ENCODE assay signal across 21 cellular contexts in the genomic region with DNA sequence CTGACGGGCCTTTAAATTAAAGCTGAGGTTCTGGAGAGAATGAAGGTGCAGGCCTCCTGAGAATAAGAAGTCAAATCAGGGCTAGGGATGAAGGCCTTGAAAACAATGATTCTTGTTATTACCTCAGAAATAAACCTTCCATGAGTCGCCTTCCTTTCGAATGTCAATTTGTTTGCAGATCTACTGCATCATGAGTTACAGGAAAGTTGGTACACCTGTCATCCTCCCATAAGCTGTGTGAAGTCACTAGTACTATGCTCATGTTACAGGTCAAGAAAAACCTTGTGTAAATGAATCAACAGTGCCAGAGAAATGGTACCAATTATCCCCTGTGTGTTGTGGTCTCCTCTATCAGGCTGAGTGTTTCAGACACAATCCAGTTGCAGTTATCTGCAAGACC.
"Had no signal": no experiment of that assay in that cellular context is flagged by ENCODE, and none has a peak within 500 bp of the region (broad histone marks: within the 10 kb centered on the region; RNA-seq: fewer than 3 reads in every experiment).

No MANE protein-coding gene starts in this region.

- H3K27me3 ChIP-seq: brain microvascular endothelial cell, tibial nerve had no signal

- H3K27me3 Mint-ChIP-seq: dendritic cell treated with granulocyte-macrophage colony-stimulating factor and Interleukin-4, amounts not matched to agents 40 ng/mL and 50 ng/mL, for 4 days had no signal

- H3K4me1 ChIP-seq: heart left ventricle had no signal

- H3K4me3 Mint-ChIP-seq: activated naive CD8-positive, alpha-beta T cell treated with anti-CD3 and anti-CD28 coated beads for 36 hours; activated T-helper 1 cell treated with anti-CD3 and anti-CD28 coated beads, Interleukin-12 subunit alpha, Interleukin-12 subunit beta, Interleukin-2, Interleukin-4 antibody, amounts not matched to agents 30 ng/mL and 10 ng/mL and 1 ng/mL, durations not matched to agents 14 hours and 24 hours and 36 hours; dendritic cell treated with granulocyte-macrophage colony-stimulating factor and Interleukin-4, amounts not matched to agents 40 ng/mL and 50 ng/mL, for 4 days; naive thymus-derived CD4-positive, alpha-beta T cell; T-helper 2 cell treated with Interferon-gamma antibody and Interleukin-4, amounts not matched to agents 5 μg/mL and 100 μg/mL, for 36 hours had no signal

- H3K4me1 Mint-ChIP-seq: activated naive CD8-positive, alpha-beta T cell treated with anti-CD3 and anti-CD28 coated beads for 36 hours; naive thymus-derived CD4-positive, alpha-beta T cell had no signal

- DNase-seq: activated CD4-positive, alpha-beta T cell treated with anti-CD3 and anti-CD28 coated beads, Interleukin-2, amount 50 U/mL, for 1 hour; activated CD8-positive, alpha-beta memory T cell treated with anti-CD3 and anti-CD28 coated beads for 24 hours; activated naive CD8-positive, alpha-beta T cell treated with anti-CD3 and anti-CD28 coated beads for 36 hours; amygdala; brain microvascular endothelial cell; cerebellar nuclear complex; effector memory CD4-positive, alpha-beta T cell; heart left ventricle; left colon; naive thymus-derived CD4-positive, alpha-beta T cell; retina; stimulated activated CD4-positive, alpha-beta T cell treated with anti-CD3 and anti-CD28 coated beads, Interleukin-4, amount 100 ng/mL, for 4 hours; stimulated activated CD8-positive, alpha-beta memory T cell treated with anti-CD3 and anti-CD28 coated beads, Interleukin-4, amount 100 ng/mL, for 48 hours; stimulated activated naive CD4-positive, alpha-beta T cell treated with Interleukin-2 at 50 U/mL for 16 hours; substantia nigra had no signal

- H3K36me3 Mint-ChIP-seq: activated naive CD8-positive, alpha-beta T cell treated with anti-CD3 and anti-CD28 coated beads for 36 hours; naive thymus-derived CD4-positive, alpha-beta T cell had no signal

- H3K27ac ChIP-seq: brain microvascular endothelial cell, heart left ventricle, skin epidermis, tibial nerve had no signal

- ATAC-seq: activated CD4-positive, CD25-positive, alpha-beta regulatory T cell treated with anti-CD3 and anti-CD28 coated beads, Interleukin-2, amount 50 U/mL, for 24 hours; left colon; naive thymus-derived CD4-positive, alpha-beta T cell had no signal

- H3K9me3 Mint-ChIP-seq: activated naive CD8-positive, alpha-beta T cell treated with anti-CD3 and anti-CD28 coated beads for 36 hours; activated T-helper 1 cell treated with anti-CD3 and anti-CD28 coated beads, Interleukin-12 subunit alpha, Interleukin-12 subunit beta, Interleukin-2, Interleukin-4 antibody, amounts not matched to agents 30 ng/mL and 10 ng/mL and 1 ng/mL, durations not matched to agents 14 hours and 24 hours and 36 hours; dendritic cell treated with granulocyte-macrophage colony-stimulating factor and Interleukin-4, amounts not matched to agents 40 ng/mL and 50 ng/mL, for 4 days; T-helper 2 cell treated with Interferon-gamma antibody and Interleukin-4, amounts not matched to agents 5 μg/mL and 100 μg/mL, for 36 hours had no signal

- H3K36me3 ChIP-seq: brain microvascular endothelial cell, heart left ventricle, tibial nerve had no signal

- H3K9me3 ChIP-seq: heart left ventricle, tibial nerve had no signal

- H3K27ac Mint-ChIP-seq: activated naive CD8-positive, alpha-beta T cell treated with anti-CD3 and anti-CD28 coated beads for 36 hours; activated T-helper 1 cell treated with anti-CD3 and anti-CD28 coated beads, Interleukin-12 subunit alpha, Interleukin-12 subunit beta, Interleukin-2, Interleukin-4 antibody, amounts not matched to agents 30 ng/mL and 10 ng/mL and 1 ng/mL, durations not matched to agents 14 hours and 24 hours and 36 hours; dendritic cell treated with granulocyte-macrophage colony-stimulating factor and Interleukin-4, amounts not matched to agents 40 ng/mL and 50 ng/mL, for 4 days; naive thymus-derived CD4-positive, alpha-beta T cell; T-helper 2 cell treated with Interferon-gamma antibody and Interleukin-4, amounts not matched to agents 5 μg/mL and 100 μg/mL, for 36 hours had no signal

- H3K4me3 ChIP-seq: heart left ventricle, skin epidermis, tibial nerve had no signal
